8 cellular contexts compared by ENCODE assay signal in the genomic region with DNA sequence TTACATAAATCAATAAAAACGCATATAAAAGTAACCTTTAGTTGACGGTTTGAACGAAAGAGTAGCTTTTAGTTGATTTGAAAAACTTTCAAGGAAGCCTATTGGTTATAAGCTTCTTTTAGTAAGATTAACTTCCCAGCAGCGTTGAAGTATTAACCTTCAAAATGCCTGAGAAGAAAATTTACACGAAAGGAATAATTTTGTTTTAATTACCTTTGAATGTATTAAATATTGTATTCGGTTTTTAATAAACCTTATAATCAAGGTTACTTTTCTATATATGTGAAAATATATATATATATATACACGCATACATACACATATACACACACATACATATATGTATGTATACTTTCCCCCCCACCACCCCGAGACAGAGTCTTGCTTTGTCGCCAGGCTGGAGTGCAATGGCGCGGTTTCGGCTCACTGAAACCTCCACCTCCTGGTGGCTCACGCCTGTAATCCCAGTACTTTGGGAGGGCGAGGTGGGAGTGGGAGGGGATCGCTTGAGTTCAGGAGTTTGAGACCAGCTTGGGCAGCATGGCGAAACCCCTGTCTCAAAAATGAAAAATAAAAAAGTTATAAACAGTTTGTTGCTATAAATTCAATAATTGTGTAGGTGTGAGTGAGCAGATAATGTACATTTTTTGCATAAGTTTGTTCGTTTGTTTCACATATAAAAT. TPM values are rescaled to one million over a fixed set of nuclear protein-coding genes. Genes with fewer than 3 reads are reported as not detected.
DNase-seq lines count a peak whose midpoint lies in the region; ATAC-seq and TF ChIP-seq lines count a peak whose summit lies in the region.

No MANE protein-coding gene starts in this region.

- H3K9me3 ChIP-seq in adipocyte (ENCODE audit: control insufficient read depth, low read length) (no peaks in the 10 kb centered on the region), hepatocyte (ENCODE audit: low read depth) (no peaks in the 10 kb centered on the region), sigmoid colon (no peaks in the 10 kb centered on the region)

- POLR2A ChIA-PET in HEK293T (lab: Yijun Ruan, JAX), result interaction anchor here (0.7 to 3.2 kb wide), 19 partner anchors 14 to 426 kb away, joined by 3 to 21 read pairs (median 4); partner anchors contain the start of gene EZH2

- no peak for ATAC-seq in GM21717 (IDR thresholded peaks at IDR 0.05; ENCODE audit: unreplicated experiment)

- H4K20me1 ChIP-seq in hepatocyte (ENCODE audit: insufficient read depth, poor library complexity, severe bottlenecking), result no peaks in the 10 kb centered on the region

- H3K9me2 ChIP-seq in hepatocyte (replicated peaks; ENCODE audit: insufficient read depth), result no peaks in the 10 kb centered on the region

- CTCF ChIA-PET in HEK293T (lab: Yijun Ruan, JAX), result interaction anchor here (0.6 to 1.2 kb wide), 6 partner anchors 16 to 127 kb away, joined by 3 to 8 read pairs (median 4); no protein-coding TSS in a partner anchor

- no peaks in the 10 kb centered on the region for H3K79me2 ChIP-seq in hepatocyte

- H3K4me1 ChIP-seq in adipocyte (ENCODE audit: control insufficient read depth, insufficient read depth, low read length), result peaks cover 17% of the 10 kb centered on the region
- H3K4me1 ChIP-seq in hepatocyte (ENCODE audit: insufficient read depth), result no peaks in the 10 kb centered on the region
- H3K4me1 ChIP-seq in sigmoid colon, result peaks cover 0 to 20% (median 7%) of the 10 kb centered on the region in 4 donors

- peak overlapping the region; percentile 65 for H3K4me2 ChIP-seq in hepatocyte

- H3K4me3 ChIP-seq in adipocyte (ENCODE audit: low read length) (peak overlapping the region; percentile 89), hepatocyte (peak overlapping the region; percentile 59), sigmoid colon (peak overlapping the region; percentile 57 to 84 (median 73))

- H3K27ac ChIP-seq in hepatocyte, result peak overlapping the region; percentile 89
- H3K27ac ChIP-seq in sigmoid colon, result peak overlapping the region; percentile 82 to 91 (median 86)

- intact Hi-C loops in sigmoid colon (cut with DNase I), result loop anchor here (1.0 to 5.0 kb wide), 5 partner anchors 22 to 244 kb away; partner anchors contain the start of genes CUL1, EZH2 and PDIA4

- no peak for TF ChIP-seq EP300 in sigmoid colon (IDR thresholded peaks at IDR 0.05)

- H3K27me3 ChIP-seq in adipocyte (replicated peaks; ENCODE audit: control insufficient read depth, insufficient read depth, low read length), result no peaks in the 10 kb centered on the region
- no peaks in the 10 kb centered on the region for H3K27me3 ChIP-seq in hepatocyte
- no peaks in the 10 kb centered on the region for H3K27me3 ChIP-seq in sigmoid colon

- WGBS in hepatocyte (ENCODE audit: low lambda C conversion rate, missing lambda C conversion rate), result 27% methylated on average over 17 of the region's 17 CpGs
- 3 to 9% methylated on average over 17 of the region's 17 CpGs for WGBS in sigmoid colon, 2 donors

- TF ChIP-seq CTCF in hepatocyte (IDR thresholded peaks at IDR 0.05; ENCODE audit: poor library complexity), result peak; percentile 44
- TF ChIP-seq CTCF in sigmoid colon (IDR thresholded peaks at IDR 0.05), result peak in 3 of 4 experiments; percentile 37 to 43 (median 41)

- no peak for TF ChIP-seq POLR2A in sigmoid colon (IDR thresholded peaks at IDR 0.05)

- peak overlapping the region; percentile 24 for H2AFZ ChIP-seq in hepatocyte

- DNase-seq in DMS79 (lab: John Stamatoyannopoulos, UW), result peak; percentile 55
- DNase-seq in HEK293T (ENCODE audit: extremely low spot score), result peak; percentile 55
- DNase-seq in NCI-H128 (lab: John Stamatoyannopoulos, UW; ENCODE audit: unreplicated experiment), result peak; percentile 62
- DNase-seq in SW 1271 (lab: John Stamatoyannopoulos, UW), result peak; percentile 16 to 23
- peak; percentile 47 for DNase-seq in adipocyte (ENCODE audit: low read depth)
- peak; percentile 82 for DNase-seq in hepatocyte (ENCODE audit: low spot score)
- DNase-seq in sigmoid colon, result peak; percentile 74

- H3K36me3 ChIP-seq in adipocyte (ENCODE audit: control insufficient read depth, insufficient read depth, low read length, severe bottlenecking) (no peaks in the 10 kb centered on the region), hepatocyte (replicated peaks; ENCODE audit: insufficient read depth, low read depth) (no peaks in the 10 kb centered on the region), sigmoid colon (no peaks in the 10 kb centered on the region)

- H3K9ac ChIP-seq in adipocyte (ENCODE audit: low read length), result peak overlapping the region; percentile 84

TF ChIP-seq in HEK293T, 16 proteins besides CTCF, POLR2A, EP300 and RAD21:
- TF ChIP-seq, protein P1, sequence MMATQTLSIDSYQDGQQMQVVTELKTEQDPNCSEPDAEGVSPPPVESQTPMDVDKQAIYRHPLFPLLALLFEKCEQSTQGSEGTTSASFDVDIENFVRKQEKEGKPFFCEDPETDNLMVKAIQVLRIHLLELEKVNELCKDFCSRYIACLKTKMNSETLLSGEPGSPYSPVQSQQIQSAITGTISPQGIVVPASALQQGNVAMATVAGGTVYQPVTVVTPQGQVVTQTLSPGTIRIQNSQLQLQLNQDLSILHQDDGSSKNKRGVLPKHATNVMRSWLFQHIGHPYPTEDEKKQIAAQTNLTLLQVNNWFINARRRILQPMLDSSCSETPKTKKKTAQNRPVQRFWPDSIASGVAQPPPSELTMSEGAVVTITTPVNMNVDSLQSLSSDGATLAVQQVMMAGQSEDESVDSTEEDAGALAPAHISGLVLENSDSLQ (IDR thresholded peaks at IDR 0.05), result 0 out of 2 replicates have a peak, but pooled peaks have one; percentile 25
- peak; percentile 38; the same call in 1 of the 2 replicates for TF ChIP-seq L3MBTL2 (conservative IDR thresholded peaks at IDR 0.05)
- no peak for TF ChIP-seq ELF4 (IDR thresholded peaks at IDR 0.05)
TF ChIP-seq in HEK293T: peak in this region for 2.

RNA-seq across cellular contexts. Expression of gene EZH2, which starts 57.6 kb away (rescaled TPM):
- total RNA-seq in hepatocyte, result 10.7 and 12.2 TPM in 2 replicates
- 11.7 and 13.2 TPM in 2 replicates for polyA plus RNA-seq in hepatocyte
- 1 to 10 TPM in 2 of 4 donors, under 1 TPM in 2; 0.71 to 1.9 (median 1.1) TPM for total RNA-seq in sigmoid colon
- polyA plus RNA-seq in sigmoid colon, result 10 to 100 TPM in 1 of 3 donors, 1 to 10 TPM in 2; 4.2 to 14.6 (median 5.1) TPM

Comparison
In these comparisons a context has a peak if more than half of its experiments do, and no peak if none do; other contexts are left out.
1. DNase-seq: peak in every context shown above with its lines; median percentile 82 in hepatocyte; 74 in sigmoid colon; 62 in NCI-H128; 55 in DMS79; 55 in HEK293T; 47 in adipocyte; 20 in SW 1271.